ENCODE assay signal across 8 cellular contexts in genomic region chr4:37685726-37686372, GRCh38. TPM values are rescaled to one million over a fixed set of nuclear protein-coding genes. Genes with fewer than 3 reads are reported as not detected.
DNase-seq lines count a peak whose midpoint lies in the region; ATAC-seq lines count a peak whose summit lies in the region.

No MANE protein-coding gene starts in this region.

- DNase-seq in activated CD4-positive, alpha-beta T cell treated with anti-CD3 and anti-CD28 coated beads, Interleukin-2, amount 50 U/mL, for 4 hours: peak; percentile 26 to 30
- peak; percentile 45 to 61 (median 47) for DNase-seq in effector memory CD8-positive, alpha-beta T cell
- DNase-seq in NCI-H510A treated with DMSO at 0.1 percent for 48 hours (lab: John Stamatoyannopoulos, UW): no peak

- H3K36me3 ChIP-seq in mucosa of stomach (ENCODE audit: control insufficient read depth, insufficient read depth, low read length) (no peaks in the 10 kb centered on the region), stomach smooth muscle (ENCODE audit: control insufficient read depth in 2 of 2, insufficient read depth in 2 of 2, low read length in 2 of 2) (no peaks in the 10 kb centered on the region)

- peaks cover 4% of the 10 kb centered on the region for H3K27me3 Mint-ChIP-seq in IgD-negative memory B cell
- no peaks in the 10 kb centered on the region for H3K27me3 Mint-ChIP-seq in effector memory CD8-positive, alpha-beta T cell

- H3K27ac Mint-ChIP-seq in IgD-negative memory B cell: peak overlapping the region in 2 of 3 donors; percentile 82 to 85
- H3K27ac Mint-ChIP-seq in effector memory CD8-positive, alpha-beta T cell: peak overlapping the region; percentile 97 to 98

- H3K9me3 Mint-ChIP-seq in IgD-negative memory B cell: no peaks in the 10 kb centered on the region
- H3K9me3 Mint-ChIP-seq in effector memory CD8-positive, alpha-beta T cell: no peaks in the 10 kb centered on the region

- H3K36me3 Mint-ChIP-seq in IgD-negative memory B cell: no peaks in the 10 kb centered on the region
- H3K36me3 Mint-ChIP-seq in effector memory CD8-positive, alpha-beta T cell (ENCODE audit: insufficient read depth): peaks cover 35% of the 10 kb centered on the region

- H3K4me3 ChIP-seq in GM08714 (ENCODE audit: low read length) (peak overlapping the region; percentile 74), mucosa of stomach (ENCODE audit: low read length) (peak overlapping the region; percentile 62), stomach smooth muscle (ENCODE audit: low read length in 2 of 2) (peak overlapping the region; percentile 83 to 92)

- H3K4me3 Mint-ChIP-seq in IgD-negative memory B cell: peak overlapping the region; percentile 91 to 99 (median 94)
- H3K4me3 Mint-ChIP-seq in effector memory CD8-positive, alpha-beta T cell: peak overlapping the region; percentile 81 to 97

- peak; percentile 25 for ATAC-seq in GM21528 (IDR thresholded peaks at IDR 0.05; ENCODE audit: low FRiP score, unreplicated experiment)
- peak; percentile 33 for ATAC-seq in effector memory CD8-positive, alpha-beta T cell (replicated peaks)

- peak overlapping the region; percentile 91 for H3K27ac ChIP-seq in stomach smooth muscle (ENCODE audit: low read length)

- no peaks in the 10 kb centered on the region for H3K27me3 ChIP-seq in mucosa of stomach (ENCODE audit: control insufficient read depth, insufficient read depth, low read length)
- H3K27me3 ChIP-seq in stomach smooth muscle (ENCODE audit: control insufficient read depth in 1 of 2, insufficient read depth in 2 of 2, low read length in 2 of 2): no peaks in the 10 kb centered on the region

- H3K9ac ChIP-seq in mucosa of stomach (ENCODE audit: low read length) (peak overlapping the region; percentile 73), stomach smooth muscle (ENCODE audit: low read length in 2 of 2) (peak overlapping the region; percentile 43 to 96)

- H3K9me3 ChIP-seq in mucosa of stomach (ENCODE audit: control insufficient read depth, low read length) (no peaks in the 10 kb centered on the region), stomach smooth muscle (ENCODE audit: control insufficient read depth in 2 of 2, low read length in 2 of 2) (no peaks in the 10 kb centered on the region)

- H3K4me1 ChIP-seq in mucosa of stomach (ENCODE audit: control insufficient read depth, insufficient read depth, low read length): peaks cover 34% of the 10 kb centered on the region
- H3K4me1 ChIP-seq in stomach smooth muscle (ENCODE audit: control insufficient read depth, insufficient read depth, low read length): peaks cover 22% of the 10 kb centered on the region

- H3K4me1 Mint-ChIP-seq in IgD-negative memory B cell: peaks cover 20 to 29% (median 20%) of the 10 kb centered on the region in 3 donors
- peaks cover 28 to 36% of the 10 kb centered on the region in 2 donors for H3K4me1 Mint-ChIP-seq in effector memory CD8-positive, alpha-beta T cell (ENCODE audit: low read depth in 2 of 2)

RNA-seq across cellular contexts. Expression of gene RELL1, which starts 0.3 kb away (rescaled TPM):
- 0.86 TPM for polyA plus RNA-seq in IgD-negative memory B cell
